In the genomic region with DNA sequence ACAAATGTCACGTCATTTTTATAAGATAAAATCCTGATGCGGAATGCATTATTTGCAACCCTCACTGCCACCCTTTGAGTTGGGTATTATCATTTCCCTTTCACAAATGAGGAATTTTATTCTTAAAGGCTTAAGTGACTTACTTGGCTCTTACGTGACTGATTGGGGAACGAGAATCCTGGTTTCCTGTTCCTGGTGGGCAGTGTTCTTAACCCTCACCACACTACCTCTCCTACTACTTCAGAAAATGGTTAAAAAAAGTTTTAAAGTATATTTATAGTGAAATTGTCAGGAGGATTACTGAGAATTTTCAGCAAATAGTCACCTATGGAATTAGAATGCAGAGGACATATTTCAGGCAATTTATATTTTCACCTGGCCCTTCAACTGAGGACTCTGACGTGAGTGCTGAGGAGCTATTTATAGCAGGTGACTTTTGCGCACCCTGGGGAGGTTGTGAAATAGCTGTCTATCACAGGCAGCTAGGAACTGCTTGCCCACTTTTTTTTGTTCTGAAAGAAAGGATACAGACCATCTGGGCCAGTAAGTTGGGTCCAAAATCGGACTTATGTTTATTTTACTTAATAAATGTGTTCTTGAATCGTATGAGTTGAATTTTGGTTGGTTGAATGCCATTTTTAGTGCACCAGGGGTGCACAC, we compare ENCODE assay signal across 8 cellular contexts. TPM values are rescaled to one million over a fixed set of nuclear protein-coding genes. Genes with fewer than 3 reads are reported as not detected.
DNase-seq lines count a peak whose midpoint lies in the region; ATAC-seq, FAIRE-seq and TF ChIP-seq lines count a peak whose summit lies in the region.

No MANE protein-coding gene starts in this region.

- ATAC-seq in HG03066 (IDR thresholded peaks at IDR 0.05; ENCODE audit: low read depth, unreplicated experiment), result peak; percentile 98

- H3K9me3 ChIP-seq in OCI-LY3 (ENCODE audit: insufficient read depth, low read length) (no peaks in the 10 kb centered on the region), osteoblast (ENCODE audit: low read depth, low read length) (no peaks in the 10 kb centered on the region)

- H2AFZ ChIP-seq in OCI-LY3 (ENCODE audit: low read depth, low read length), result peak overlapping the region; percentile 13; the same call in 1 of the 2 replicates
- no peak overlapping the region for H2AFZ ChIP-seq in osteoblast (ENCODE audit: low read length)

- H3K4me2 ChIP-seq in OCI-LY3 (ENCODE audit: low read length) (peak overlapping the region; percentile 23), osteoblast (ENCODE audit: insufficient read depth, low read length) (no peak overlapping the region)

- H3K27me3 ChIP-seq in OCI-LY3 (ENCODE audit: low read depth, low read length), result no peaks in the 10 kb centered on the region
- no peaks in the 10 kb centered on the region for H3K27me3 ChIP-seq in osteoblast (ENCODE audit: insufficient read depth, low read length)

- H3K27ac ChIP-seq in OCI-LY3 (ENCODE audit: low read length) (no peak overlapping the region), osteoblast (ENCODE audit: low read depth, low read length) (no peak overlapping the region)

- H3K9ac ChIP-seq in OCI-LY3 (ENCODE audit: low read length), result no peak overlapping the region

- H4K20me1 ChIP-seq in OCI-LY3 (ENCODE audit: insufficient read depth, low read length) (no peaks in the 10 kb centered on the region), osteoblast (ENCODE audit: insufficient read depth, low read length) (no peaks in the 10 kb centered on the region)

- DNase-seq in GM19239 (ENCODE audit: insufficient read length, low spot score) (no peak), osteoblast (ENCODE audit: insufficient read length, low spot score, missing footprints) (peak; percentile 66), NCI-H1105 (lab: John Stamatoyannopoulos, UW) (no peak), LoVo (ENCODE audit: low spot score) (no peak), GM19240 (ENCODE audit: insufficient read length, low spot score) (no peak)
- no peak for DNase-seq in stimulated activated CD4-positive, alpha-beta T cell treated with anti-CD3 and anti-CD28 coated beads, Interleukin-2, amount 100 ng/mL, for 24 hours

- H3K4me1 ChIP-seq in OCI-LY3 (ENCODE audit: low read length), result no peaks in the 10 kb centered on the region
- no peaks in the 10 kb centered on the region for H3K4me1 ChIP-seq in osteoblast (ENCODE audit: insufficient read depth, low read length)

- H3K4me3 ChIP-seq in OCI-LY3 (ENCODE audit: low read length) (peak overlapping the region; percentile 20), osteoblast (ENCODE audit: insufficient read depth, low read length) (no peak overlapping the region)

- H3K79me2 ChIP-seq in OCI-LY3 (ENCODE audit: low read length) (no peaks in the 10 kb centered on the region), osteoblast (ENCODE audit: insufficient read depth, low read length) (no peaks in the 10 kb centered on the region)

- FAIRE-seq in GM19239 (lab: Jason Lieb, UNC), result peak; percentile 79

- H3K36me3 ChIP-seq in OCI-LY3 (replicated peaks; ENCODE audit: low read depth, low read length) (no peaks in the 10 kb centered on the region), osteoblast (ENCODE audit: insufficient read depth, low read length) (no peaks in the 10 kb centered on the region)

- TF ChIP-seq CTCF in OCI-LY3 (IDR thresholded peaks at IDR 0.05; ENCODE audit: low read depth, low read length), result no peak
- TF ChIP-seq CTCF in osteoblast (IDR thresholded peaks at IDR 0.05; ENCODE audit: extremely low read depth, low read depth, low read length), result no peak

RNA-seq across cellular contexts. Expression of a gene that starts 18.7 kb away (rescaled TPM):
- 0.72 and 1.5 TPM in 2 replicates for total RNA-seq in osteoblast
